Comparison of ENCODE assay signal across 15 cellular contexts in the genomic region with DNA sequence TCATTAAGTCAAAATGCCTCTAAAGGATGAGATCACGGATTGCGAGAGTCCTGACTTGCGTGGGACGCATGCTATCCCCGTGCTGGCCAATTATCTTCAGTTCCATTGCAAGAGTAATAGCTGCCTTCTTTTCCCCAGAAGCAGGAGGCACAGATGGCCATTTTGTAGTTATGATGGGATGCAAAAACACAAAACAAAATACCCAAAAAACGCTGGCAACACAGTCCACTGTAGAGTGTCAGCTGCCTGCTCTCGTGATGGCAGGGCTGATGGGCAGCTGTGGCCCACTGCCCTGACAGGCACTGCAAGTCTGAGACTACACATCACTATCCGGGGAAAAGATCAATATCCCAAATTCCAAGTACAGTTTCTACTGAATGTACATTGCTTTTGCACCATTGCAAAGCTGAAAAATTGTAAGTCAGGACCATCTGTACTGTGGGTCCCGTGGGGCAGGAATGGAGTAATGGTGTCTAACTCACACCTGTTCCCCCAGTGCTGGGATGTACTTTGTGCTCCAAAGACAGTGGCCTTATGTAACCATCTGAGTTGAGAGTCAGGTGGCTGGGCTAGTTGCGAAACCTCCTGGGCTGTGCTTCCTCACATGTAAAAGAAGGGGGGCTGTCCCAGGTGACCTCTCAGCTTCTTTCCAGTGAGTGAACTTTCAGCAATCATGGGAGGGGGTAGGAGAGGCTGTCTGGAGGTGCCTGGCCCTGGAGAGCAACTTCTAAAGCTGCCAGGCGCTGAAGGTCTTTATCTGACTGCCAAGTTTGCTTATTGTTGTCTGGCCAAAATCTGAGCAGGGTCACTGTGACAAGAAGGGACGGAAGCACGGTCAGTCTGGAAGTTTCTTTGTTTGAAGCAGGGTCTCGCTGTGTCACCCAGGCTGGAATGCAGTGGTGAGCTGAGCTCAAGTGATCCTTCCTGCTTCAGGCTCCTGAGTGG. TPM values are rescaled to one million over a fixed set of nuclear protein-coding genes. Genes with fewer than 3 reads are reported as not detected.
DNase-seq lines count a peak whose midpoint lies in the region; ATAC-seq and TF ChIP-seq lines count a peak whose summit lies in the region.
"Had no signal": no experiment of that assay in that cellular context is flagged by ENCODE, and none has a peak within 500 bp of the region (broad histone marks: within the 10 kb centered on the region; RNA-seq: fewer than 3 reads in every experiment).

No MANE protein-coding gene starts in this region.

- H3K27me3 ChIP-seq in right atrium auricular region = no peaks in the 10 kb centered on the region
- peaks cover 27% of the 10 kb centered on the region for H3K27me3 ChIP-seq in endodermal cell (ENCODE audit: control insufficient read depth, insufficient read depth, low read length, poor library complexity, severe bottlenecking)

- H3K4me3 ChIP-seq in right atrium auricular region (no peak overlapping the region), endodermal cell (ENCODE audit: low read length) (no peak overlapping the region)
- H3K4me3 ChIP-seq: esophagus muscularis mucosa, HAP-1 had no signal

- TF ChIP-seq CTCF in right atrium auricular region (IDR thresholded peaks at IDR 0.05) = no peak
- no peak for TF ChIP-seq CTCF in endodermal cell (conservative IDR thresholded peaks at IDR 0.05)

- ATAC-seq in Right ventricle myocardium inferior (peak; percentile 9), GM18511 (IDR thresholded peaks at IDR 0.05; ENCODE audit: unreplicated experiment) (no peak)
- ATAC-seq: activated CD8-positive, alpha-beta memory T cell treated with anti-CD3 and anti-CD28 coated beads, Interleukin-2, amount 10 ng/mL, durations not matched to agents 7 days and 5 days had no signal

- no peaks in the 10 kb centered on the region for H3K36me3 Mint-ChIP-seq in endodermal cell (ENCODE audit: low read depth)
- H3K36me3 Mint-ChIP-seq: activated CD8-positive, alpha-beta memory T cell treated with anti-CD3 and anti-CD28 coated beads, Interleukin-2, amount 10 ng/mL, durations not matched to agents 7 days and 5 days; activated naive CD8-positive, alpha-beta T cell; naive B cell had no signal

- H3K4me1 Mint-ChIP-seq in endodermal cell = peaks cover 14% of the 10 kb centered on the region

- 87 to 90% methylated on average over 12 to 14 of the region's 14 CpGs for WGBS in endodermal cell (ENCODE audit: insufficient coverage in 1 of 2, insufficient read length in 1 of 2), 2 experiments

- DNase-seq in Right ventricle myocardium inferior (ENCODE audit: missing footprints) (no peak), right atrium auricular region (ENCODE audit: low spot score) (no peak), endodermal cell (peak; percentile 64), midbrain (lab: John Stamatoyannopoulos, UW) (peak; percentile 41), NCI-H345 treated with DMSO at 0.1 percent for 48 hours (lab: John Stamatoyannopoulos, UW; ENCODE audit: unreplicated experiment) (no peak)
- DNase-seq in stimulated activated naive CD4-positive, alpha-beta T cell (lab: John Stamatoyannopoulos, UW) = no peak
- no peak for DNase-seq in stimulated activated CD4-positive, alpha-beta T cell treated with anti-CD3 and anti-CD28 coated beads, Interleukin-2, amount 100 ng/mL, for 24 hours
- DNase-seq: activated CD8-positive, alpha-beta memory T cell treated with anti-CD3 and anti-CD28 coated beads, Interleukin-2, amount 10 ng/mL, durations not matched to agents 7 days and 5 days; DMS79 treated with DMSO at 0.1 percent for 48 hours; naive B cell had no signal

- intact Hi-C loops in Right ventricle myocardium inferior (cut with DNase I) = no loop called here

- H3K27ac Mint-ChIP-seq in endodermal cell = peak overlapping the region; percentile 35
- H3K27ac Mint-ChIP-seq: activated CD8-positive, alpha-beta memory T cell treated with anti-CD3 and anti-CD28 coated beads, Interleukin-2, amount 10 ng/mL, durations not matched to agents 7 days and 5 days; activated naive CD8-positive, alpha-beta T cell; naive B cell had no signal

- H3K36me3 ChIP-seq in right atrium auricular region = no peaks in the 10 kb centered on the region
- H3K36me3 ChIP-seq in endodermal cell (ENCODE audit: control insufficient read depth, insufficient read depth, low read length) = no peaks in the 10 kb centered on the region
- H3K36me3 ChIP-seq: esophagus muscularis mucosa, HAP-1 had no signal

- peaks cover 45% of the 10 kb centered on the region for H3K27me3 Mint-ChIP-seq in endodermal cell (ENCODE audit: insufficient read depth)

- H3K9me3 ChIP-seq in right atrium auricular region (no peaks in the 10 kb centered on the region), endodermal cell (ENCODE audit: control insufficient read depth, low read length) (no peaks in the 10 kb centered on the region)
- H3K9me3 ChIP-seq: esophagus muscularis mucosa, HAP-1 had no signal

- H3K4me1 ChIP-seq in right atrium auricular region (peaks cover 0 to 12% of the 10 kb centered on the region in 2 donors), endodermal cell (ENCODE audit: control insufficient read depth, insufficient read depth, low read length) (no peaks in the 10 kb centered on the region)

- H3K9ac ChIP-seq in endodermal cell (ENCODE audit: extremely low read depth, low read length, poor library complexity, severe bottlenecking) = no peak overlapping the region

- H3K27ac ChIP-seq in right atrium auricular region (no peak overlapping the region), endodermal cell (ENCODE audit: low read depth, low read length) (peak overlapping the region; percentile 55)
- H3K27ac ChIP-seq: esophagus muscularis mucosa had no signal

- no peak overlapping the region for H3K4me3 Mint-ChIP-seq in endodermal cell
- H3K4me3 Mint-ChIP-seq: activated CD8-positive, alpha-beta memory T cell treated with anti-CD3 and anti-CD28 coated beads, Interleukin-2, amount 10 ng/mL, durations not matched to agents 7 days and 5 days; activated naive CD8-positive, alpha-beta T cell had no signal

- H3K9me3 Mint-ChIP-seq in endodermal cell = no peaks in the 10 kb centered on the region
- H3K9me3 Mint-ChIP-seq: naive B cell had no signal

RNA-seq across cellular contexts. Expression of a gene that starts 4.7 kb away (rescaled TPM):
- total RNA-seq in Right ventricle myocardium inferior (4.6 TPM), right atrium auricular region (1 to 10 TPM; 2.2 to 4.9 TPM), endodermal cell (1 to 10 TPM; 2.5 to 3.1 TPM)
- 3.1 TPM for polyA plus RNA-seq in endodermal cell (2013, experiment 1 of 2)
- polyA plus RNA-seq in endodermal cell (2013, experiment 2 of 2) = 2.9 TPM
- total RNA-seq: HT1080 had no signal

Comparison
In these comparisons a context has a peak if more than half of its experiments do, and no peak if none do; other contexts are left out.
1. DNase-seq: peak in endodermal cell (single experiment) and midbrain (single experiment); none in Right ventricle myocardium inferior (single experiment), right atrium auricular region (single experiment), NCI-H345 treated with DMSO at 0.1 percent for 48 hours (single experiment), stimulated activated naive CD4-positive, alpha-beta T cell (0 of 6) and stimulated activated CD4-positive, alpha-beta T cell treated with anti-CD3 and anti-CD28 coated beads, Interleukin-2, amount 100 ng/mL, for 24 hours (0 of 2).